ENCODE assay signal across 14 cellular contexts in genomic region chr2:186822323-186822722, GRCh38.
DNase-seq lines count a peak whose midpoint lies in the region; ATAC-seq lines count a peak whose summit lies in the region.
"Had no signal": no experiment of that assay in that cellular context is flagged by ENCODE, and none has a peak within 500 bp of the region (broad histone marks: within the 10 kb centered on the region; RNA-seq: fewer than 3 reads in every experiment).

No MANE protein-coding gene starts in this region.

- no peaks in the 10 kb centered on the region for H3K36me3 Mint-ChIP-seq in stimulated activated naive B cell treated with anti-CD40 and anti-IgM and Interleukin-4, amounts not matched to agents 10 μg/mL and 1 μg/mL and 100 μg/mL, for 72 hours
- H3K36me3 Mint-ChIP-seq: CD8-positive, alpha-beta memory T cell had no signal

- H3K4me3 Mint-ChIP-seq in stimulated activated naive B cell treated with anti-CD40 and anti-IgM and Interleukin-4, amounts not matched to agents 10 μg/mL and 1 μg/mL and 100 μg/mL, for 72 hours = no peak overlapping the region
- H3K4me3 Mint-ChIP-seq: CD8-positive, alpha-beta memory T cell; GM23338 had no signal

- H3K27ac Mint-ChIP-seq in stimulated activated naive B cell treated with anti-CD40 and anti-IgM and Interleukin-4, amounts not matched to agents 10 μg/mL and 1 μg/mL and 100 μg/mL, for 72 hours = no peak overlapping the region
- H3K27ac Mint-ChIP-seq: CD8-positive, alpha-beta memory T cell; GM23338 had no signal

- H3K4me1 Mint-ChIP-seq in stimulated activated naive B cell treated with anti-CD40 and anti-IgM and Interleukin-4, amounts not matched to agents 10 μg/mL and 1 μg/mL and 100 μg/mL, for 72 hours = no peaks in the 10 kb centered on the region
- H3K4me1 Mint-ChIP-seq: CD8-positive, alpha-beta memory T cell; GM23338 had no signal

- peaks cover 0 to 3% of the 10 kb centered on the region in 2 donors for H3K9me3 Mint-ChIP-seq in stimulated activated naive B cell treated with anti-CD40 and anti-IgM and Interleukin-4, amounts not matched to agents 10 μg/mL and 1 μg/mL and 100 μg/mL, for 72 hours
- H3K9me3 Mint-ChIP-seq: GM23338 had no signal

- peak; percentile 48 for DNase-seq in NCI-H2227 (lab: John Stamatoyannopoulos, UW; ENCODE audit: unreplicated experiment)
- no peak for DNase-seq in NCI-H2227 treated with DMSO at 0.1 percent for 48 hours (lab: John Stamatoyannopoulos, UW)
- DNase-seq in NCI-H146 (lab: John Stamatoyannopoulos, UW) = peak; percentile 78
- peak; percentile 91 for DNase-seq in NCI-H748 (lab: John Stamatoyannopoulos, UW; ENCODE audit: unreplicated experiment)
- no peak for DNase-seq in stimulated activated naive B cell treated with anti-CD40 and anti-IgM and Interleukin-4, amounts not matched to agents 10 μg/mL and 1 μg/mL and 100 μg/mL, for 72 hours
- DNase-seq: 8988T; AML-193; Caco-2; CD8-positive, alpha-beta memory T cell; H7 had no signal

- no peaks in the 10 kb centered on the region for H3K27me3 Mint-ChIP-seq in stimulated activated naive B cell treated with anti-CD40 and anti-IgM and Interleukin-4, amounts not matched to agents 10 μg/mL and 1 μg/mL and 100 μg/mL, for 72 hours
- H3K27me3 Mint-ChIP-seq: CD8-positive, alpha-beta memory T cell had no signal

- no peak for ATAC-seq in stimulated activated naive B cell treated with anti-CD40 and anti-IgM and Interleukin-4, amounts not matched to agents 10 μg/mL and 1 μg/mL and 100 μg/mL, for 72 hours (replicated peaks)
- ATAC-seq in GM18870 (IDR thresholded peaks at IDR 0.05; ENCODE audit: unreplicated experiment) (no peak), HG02852 (IDR thresholded peaks at IDR 0.05; ENCODE audit: unreplicated experiment) (no peak)
- ATAC-seq: GM12878, GM23338 had no signal

Comparison
In these comparisons a context has a peak if more than half of its experiments do, and no peak if none do; other contexts are left out.
1. DNase-seq: peak in NCI-H2227 (single experiment), NCI-H146 (single experiment) and NCI-H748 (single experiment); none in NCI-H2227 treated with DMSO at 0.1 percent for 48 hours (single experiment) and stimulated activated naive B cell treated with anti-CD40 and anti-IgM and Interleukin-4, amounts not matched to agents 10 μg/mL and 1 μg/mL and 100 μg/mL, for 72 hours (single experiment).